In genomic region chr19:3970808-3971598, GRCh38 we compare ENCODE assay signal across 1 cellular context.
TF ChIP-seq lines count a peak whose summit lies in the region.

DAPK3 (minus strand) TSS chr19:3971099; CDS start chr19:3969735, 1,364 bp downstream.

TF ChIP-seq in HepG2, 621 proteins besides CTCF, POLR2A, EP300 and RAD21 (continued from another document and continues in another):
- TF ChIP-seq ZHX2 (IDR thresholded peaks at IDR 0.05; ENCODE audit: low read depth) (0 out of 2 replicates have a peak, but pooled peaks have one; percentile 34), ZHX2 (CRISPR knock-in tag; IDR thresholded peaks at IDR 0.05; ENCODE audit: borderline replicate concordance) (no peak), HMGXB3 (CRISPR knock-in tag; IDR thresholded peaks at IDR 0.05; ENCODE audit: borderline replicate concordance) (peak; percentile 84; the same call in 1 of the 2 replicates), HMG20A (CRISPR knock-in tag; IDR thresholded peaks at IDR 0.05; ENCODE audit: borderline replicate concordance) (no peak), SRSF1 (optimal IDR thresholded peaks at IDR 0.05; ENCODE audit: low read depth, low read length) (no peak), RXRB (CRISPR knock-in tag; IDR thresholded peaks at IDR 0.05; ENCODE audit: borderline replicate concordance) (peak; percentile 37; the same call in 1 of the 2 replicates), KDM4B (CRISPR knock-in tag; IDR thresholded peaks at IDR 0.05) (no peak), ZBTB38 (CRISPR knock-in tag; IDR thresholded peaks at IDR 0.05) (peak; percentile 53; the same call in 1 of the 2 replicates), MIER2 (CRISPR knock-in tag; IDR thresholded peaks at IDR 0.05) (peak; percentile 93), SAFB2 (CRISPR knock-in tag; IDR thresholded peaks at IDR 0.05; ENCODE audit: borderline replicate concordance, low read depth) (peak; percentile 67; the same call in 1 of the 2 replicates), ZFY (CRISPR knock-in tag; IDR thresholded peaks at IDR 0.05) (peak; percentile 60; the same call in 1 of the 2 replicates), ZNF124 (CRISPR knock-in tag; IDR thresholded peaks at IDR 0.05) (no peak), NFYB (CRISPR knock-in tag; IDR thresholded peaks at IDR 0.05) (peak; percentile 92), GABPB1 (CRISPR knock-in tag; IDR thresholded peaks at IDR 0.05) (peak; percentile 95), ZNF644 (CRISPR knock-in tag; IDR thresholded peaks at IDR 0.05; ENCODE audit: low read depth) (no peak), FIP1L1 (IDR thresholded peaks at IDR 0.05; ENCODE audit: borderline replicate concordance, insufficient read depth, low read depth, low read length) (peak; percentile 94), MEIS1 (CRISPR knock-in tag; IDR thresholded peaks at IDR 0.05; ENCODE audit: borderline replicate concordance) (peak; percentile 66; the same call in 1 of the 2 replicates), ZFP36 (IDR thresholded peaks at IDR 0.05; ENCODE audit: borderline replicate concordance, low read depth, low read length, partially characterized antibody) (no peak), SNAPC4 (CRISPR knock-in tag; IDR thresholded peaks at IDR 0.05) (no peak), ZSCAN22 (CRISPR knock-in tag; IDR thresholded peaks at IDR 0.05) (no peak), GATAD2A (CRISPR knock-in tag; IDR thresholded peaks at IDR 0.05) (0 out of 2 replicates have a peak, but pooled peaks have one; percentile 40), THAP11 (CRISPR knock-in tag; IDR thresholded peaks at IDR 0.05) (peak; percentile 89)
- TF ChIP-seq, protein P1, sequence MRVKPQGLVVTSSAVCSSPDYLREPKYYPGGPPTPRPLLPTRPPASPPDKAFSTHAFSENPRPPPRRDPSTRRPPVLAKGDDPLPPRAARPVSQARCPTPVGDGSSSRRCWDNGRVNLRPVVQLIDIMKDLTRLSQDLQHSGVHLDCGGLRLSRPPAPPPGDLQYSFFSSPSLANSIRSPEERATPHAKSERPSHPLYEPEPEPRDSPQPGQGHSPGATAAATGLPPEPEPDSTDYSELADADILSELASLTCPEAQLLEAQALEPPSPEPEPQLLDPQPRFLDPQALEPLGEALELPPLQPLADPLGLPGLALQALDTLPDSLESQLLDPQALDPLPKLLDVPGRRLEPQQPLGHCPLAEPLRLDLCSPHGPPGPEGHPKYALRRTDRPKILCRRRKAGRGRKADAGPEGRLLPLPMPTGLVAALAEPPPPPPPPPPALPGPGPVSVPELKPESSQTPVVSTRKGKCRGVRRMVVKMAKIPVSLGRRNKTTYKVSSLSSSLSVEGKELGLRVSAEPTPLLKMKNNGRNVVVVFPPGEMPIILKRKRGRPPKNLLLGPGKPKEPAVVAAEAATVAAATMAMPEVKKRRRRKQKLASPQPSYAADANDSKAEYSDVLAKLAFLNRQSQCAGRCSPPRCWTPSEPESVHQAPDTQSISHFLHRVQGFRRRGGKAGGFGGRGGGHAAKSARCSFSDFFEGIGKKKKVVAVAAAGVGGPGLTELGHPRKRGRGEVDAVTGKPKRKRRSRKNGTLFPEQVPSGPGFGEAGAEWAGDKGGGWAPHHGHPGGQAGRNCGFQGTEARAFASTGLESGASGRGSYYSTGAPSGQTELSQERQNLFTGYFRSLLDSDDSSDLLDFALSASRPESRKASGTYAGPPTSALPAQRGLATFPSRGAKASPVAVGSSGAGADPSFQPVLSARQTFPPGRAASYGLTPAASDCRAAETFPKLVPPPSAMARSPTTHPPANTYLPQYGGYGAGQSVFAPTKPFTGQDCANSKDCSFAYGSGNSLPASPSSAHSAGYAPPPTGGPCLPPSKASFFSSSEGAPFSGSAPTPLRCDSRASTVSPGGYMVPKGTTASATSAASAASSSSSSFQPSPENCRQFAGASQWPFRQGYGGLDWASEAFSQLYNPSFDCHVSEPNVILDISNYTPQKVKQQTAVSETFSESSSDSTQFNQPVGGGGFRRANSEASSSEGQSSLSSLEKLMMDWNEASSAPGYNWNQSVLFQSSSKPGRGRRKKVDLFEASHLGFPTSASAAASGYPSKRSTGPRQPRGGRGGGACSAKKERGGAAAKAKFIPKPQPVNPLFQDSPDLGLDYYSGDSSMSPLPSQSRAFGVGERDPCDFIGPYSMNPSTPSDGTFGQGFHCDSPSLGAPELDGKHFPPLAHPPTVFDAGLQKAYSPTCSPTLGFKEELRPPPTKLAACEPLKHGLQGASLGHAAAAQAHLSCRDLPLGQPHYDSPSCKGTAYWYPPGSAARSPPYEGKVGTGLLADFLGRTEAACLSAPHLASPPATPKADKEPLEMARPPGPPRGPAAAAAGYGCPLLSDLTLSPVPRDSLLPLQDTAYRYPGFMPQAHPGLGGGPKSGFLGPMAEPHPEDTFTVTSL (CRISPR knock-in tag; IDR thresholded peaks at IDR 0.05; ENCODE audit: borderline replicate concordance) = no peak
- TF ChIP-seq, protein P2, sequence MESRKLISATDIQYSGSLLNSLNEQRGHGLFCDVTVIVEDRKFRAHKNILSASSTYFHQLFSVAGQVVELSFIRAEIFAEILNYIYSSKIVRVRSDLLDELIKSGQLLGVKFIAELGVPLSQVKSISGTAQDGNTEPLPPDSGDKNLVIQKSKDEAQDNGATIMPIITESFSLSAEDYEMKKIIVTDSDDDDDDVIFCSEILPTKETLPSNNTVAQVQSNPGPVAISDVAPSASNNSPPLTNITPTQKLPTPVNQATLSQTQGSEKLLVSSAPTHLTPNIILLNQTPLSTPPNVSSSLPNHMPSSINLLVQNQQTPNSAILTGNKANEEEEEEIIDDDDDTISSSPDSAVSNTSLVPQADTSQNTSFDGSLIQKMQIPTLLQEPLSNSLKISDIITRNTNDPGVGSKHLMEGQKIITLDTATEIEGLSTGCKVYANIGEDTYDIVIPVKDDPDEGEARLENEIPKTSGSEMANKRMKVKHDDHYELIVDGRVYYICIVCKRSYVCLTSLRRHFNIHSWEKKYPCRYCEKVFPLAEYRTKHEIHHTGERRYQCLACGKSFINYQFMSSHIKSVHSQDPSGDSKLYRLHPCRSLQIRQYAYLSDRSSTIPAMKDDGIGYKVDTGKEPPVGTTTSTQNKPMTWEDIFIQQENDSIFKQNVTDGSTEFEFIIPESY (CRISPR knock-in tag; IDR thresholded peaks at IDR 0.05) = peak; percentile 52
- TF ChIP-seq, protein P3, sequence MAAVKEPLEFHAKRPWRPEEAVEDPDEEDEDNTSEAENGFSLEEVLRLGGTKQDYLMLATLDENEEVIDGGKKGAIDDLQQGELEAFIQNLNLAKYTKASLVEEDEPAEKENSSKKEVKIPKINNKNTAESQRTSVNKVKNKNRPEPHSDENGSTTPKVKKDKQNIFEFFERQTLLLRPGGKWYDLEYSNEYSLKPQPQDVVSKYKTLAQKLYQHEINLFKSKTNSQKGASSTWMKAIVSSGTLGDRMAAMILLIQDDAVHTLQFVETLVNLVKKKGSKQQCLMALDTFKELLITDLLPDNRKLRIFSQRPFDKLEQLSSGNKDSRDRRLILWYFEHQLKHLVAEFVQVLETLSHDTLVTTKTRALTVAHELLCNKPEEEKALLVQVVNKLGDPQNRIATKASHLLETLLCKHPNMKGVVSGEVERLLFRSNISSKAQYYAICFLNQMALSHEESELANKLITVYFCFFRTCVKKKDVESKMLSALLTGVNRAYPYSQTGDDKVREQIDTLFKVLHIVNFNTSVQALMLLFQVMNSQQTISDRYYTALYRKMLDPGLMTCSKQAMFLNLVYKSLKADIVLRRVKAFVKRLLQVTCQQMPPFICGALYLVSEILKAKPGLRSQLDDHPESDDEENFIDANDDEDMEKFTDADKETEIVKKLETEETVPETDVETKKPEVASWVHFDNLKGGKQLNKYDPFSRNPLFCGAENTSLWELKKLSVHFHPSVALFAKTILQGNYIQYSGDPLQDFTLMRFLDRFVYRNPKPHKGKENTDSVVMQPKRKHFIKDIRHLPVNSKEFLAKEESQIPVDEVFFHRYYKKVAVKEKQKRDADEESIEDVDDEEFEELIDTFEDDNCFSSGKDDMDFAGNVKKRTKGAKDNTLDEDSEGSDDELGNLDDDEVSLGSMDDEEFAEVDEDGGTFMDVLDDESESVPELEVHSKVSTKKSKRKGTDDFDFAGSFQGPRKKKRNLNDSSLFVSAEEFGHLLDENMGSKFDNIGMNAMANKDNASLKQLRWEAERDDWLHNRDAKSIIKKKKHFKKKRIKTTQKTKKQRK (IDR thresholded peaks at IDR 0.05; ENCODE audit: low read length) = peak; percentile 64; the same call in 1 of the 2 replicates
